1 cellular context compared by ENCODE assay signal in the genomic region with DNA sequence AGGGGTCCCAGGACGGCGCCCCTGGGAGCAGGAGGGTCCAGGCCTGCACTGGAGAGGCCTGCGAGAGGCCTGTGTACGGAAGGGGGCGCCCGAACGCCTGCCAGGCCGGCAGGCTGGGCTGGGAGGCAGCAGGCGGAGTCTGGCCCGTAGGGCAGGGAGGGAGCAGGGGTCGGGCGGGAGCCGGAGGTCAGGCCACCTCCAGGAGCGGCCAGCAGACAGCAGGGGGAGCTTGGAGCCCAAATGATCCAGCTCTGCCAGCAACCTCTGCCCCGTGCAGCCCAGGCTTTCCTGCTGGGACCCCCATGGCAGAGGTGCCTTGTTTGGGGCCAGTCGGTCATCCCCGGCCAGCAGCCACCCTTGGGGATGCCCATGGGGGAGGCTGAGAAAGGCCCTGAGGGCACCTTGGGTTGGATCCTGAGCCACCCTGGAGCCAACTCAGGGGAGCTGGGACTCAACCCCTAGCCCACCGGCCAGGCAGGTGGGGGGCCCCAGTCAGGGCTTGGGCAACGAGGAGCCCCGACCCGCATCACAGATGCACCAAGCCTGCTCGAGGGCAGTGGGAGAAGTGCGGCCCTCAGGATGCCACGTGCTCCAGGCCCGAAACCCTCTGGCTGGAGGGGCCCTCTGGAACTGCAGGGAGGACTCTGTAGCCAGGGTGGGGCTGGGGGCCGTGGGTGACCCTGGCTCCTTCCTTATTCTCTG.
TF ChIP-seq lines count a peak whose summit lies in the region.

No MANE protein-coding gene starts in this region.

TF ChIP-seq in HepG2, 621 proteins besides CTCF, POLR2A, EP300 and RAD21 (continued from another document and continues in another):
- TF ChIP-seq, protein P1, sequence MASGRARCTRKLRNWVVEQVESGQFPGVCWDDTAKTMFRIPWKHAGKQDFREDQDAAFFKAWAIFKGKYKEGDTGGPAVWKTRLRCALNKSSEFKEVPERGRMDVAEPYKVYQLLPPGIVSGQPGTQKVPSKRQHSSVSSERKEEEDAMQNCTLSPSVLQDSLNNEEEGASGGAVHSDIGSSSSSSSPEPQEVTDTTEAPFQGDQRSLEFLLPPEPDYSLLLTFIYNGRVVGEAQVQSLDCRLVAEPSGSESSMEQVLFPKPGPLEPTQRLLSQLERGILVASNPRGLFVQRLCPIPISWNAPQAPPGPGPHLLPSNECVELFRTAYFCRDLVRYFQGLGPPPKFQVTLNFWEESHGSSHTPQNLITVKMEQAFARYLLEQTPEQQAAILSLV (CRISPR knock-in tag; IDR thresholded peaks at IDR 0.05; ENCODE audit: borderline replicate concordance): no peak; the same call in 1 of the 2 replicates
- TF ChIP-seq ZFP82 (CRISPR knock-in tag; IDR thresholded peaks at IDR 0.05; ENCODE audit: borderline replicate concordance) (no peak), SP5 (CRISPR knock-in tag; IDR thresholded peaks at IDR 0.05; ENCODE audit: borderline replicate concordance, low read depth) (peak; percentile 33; the same call in 1 of the 2 replicates), ZKSCAN8 (CRISPR knock-in tag; IDR thresholded peaks at IDR 0.05; ENCODE audit: borderline replicate concordance) (no peak; the same call in 1 of the 2 replicates), ZNF468 (CRISPR knock-in tag; IDR thresholded peaks at IDR 0.05) (no peak), ZNF446 (CRISPR knock-in tag; IDR thresholded peaks at IDR 0.05) (no peak), PHF20 (CRISPR knock-in tag; IDR thresholded peaks at IDR 0.05) (no peak), ZNF432 (CRISPR knock-in tag; IDR thresholded peaks at IDR 0.05; ENCODE audit: borderline replicate concordance) (no peak), NR1H2 (CRISPR knock-in tag; IDR thresholded peaks at IDR 0.05; ENCODE audit: borderline replicate concordance, low read depth) (no peak), ZNF619 (CRISPR knock-in tag; IDR thresholded peaks at IDR 0.05) (no peak), HOXD1 (CRISPR knock-in tag; IDR thresholded peaks at IDR 0.05) (peak; percentile 60; the same call in 1 of the 2 replicates), SETDB1 (CRISPR knock-in tag; IDR thresholded peaks at IDR 0.05; ENCODE audit: borderline replicate concordance) (no peak), ZNF333 (CRISPR knock-in tag; IDR thresholded peaks at IDR 0.05; ENCODE audit: borderline replicate concordance) (no peak), MAF1 (CRISPR knock-in tag; IDR thresholded peaks at IDR 0.05; ENCODE audit: borderline replicate concordance) (no peak), STAT5B (CRISPR knock-in tag; IDR thresholded peaks at IDR 0.05) (no peak), MXD4 (CRISPR knock-in tag; IDR thresholded peaks at IDR 0.05) (no peak), KDM5B (CRISPR knock-in tag; IDR thresholded peaks at IDR 0.05; ENCODE audit: borderline replicate concordance) (peak; percentile 68), YEATS4 (CRISPR knock-in tag; IDR thresholded peaks at IDR 0.05; ENCODE audit: borderline replicate concordance) (peak; percentile 67; the same call in 1 of the 2 replicates), ZEB1 (IDR thresholded peaks at IDR 0.05; ENCODE audit: insufficient replicate concordance, low read depth) (no peak), ZSCAN31 (CRISPR knock-in tag; IDR thresholded peaks at IDR 0.05; ENCODE audit: low read depth) (no peak; the same call in 1 of the 2 replicates), CBX2 (IDR thresholded peaks at IDR 0.05; ENCODE audit: low read depth, low read length) (no peak), CBX2 (CRISPR knock-in tag; IDR thresholded peaks at IDR 0.05; ENCODE audit: low read depth) (no peak), ZNF335 (CRISPR knock-in tag; IDR thresholded peaks at IDR 0.05) (no peak), MIER2 (CRISPR knock-in tag; IDR thresholded peaks at IDR 0.05) (0 out of 2 replicates have a peak, but pooled peaks have one; percentile 29), TAF1 (CRISPR knock-in tag; IDR thresholded peaks at IDR 0.05) (no peak), PHF5A (CRISPR knock-in tag; IDR thresholded peaks at IDR 0.05; ENCODE audit: low read depth, unreplicated experiment) (no peak), ARNT2 (CRISPR knock-in tag; IDR thresholded peaks at IDR 0.05; ENCODE audit: low read depth) (no peak), ZNF383 (CRISPR knock-in tag; IDR thresholded peaks at IDR 0.05; ENCODE audit: borderline replicate concordance) (peak; percentile 47; the same call in 1 of the 2 replicates), NFKBIZ (CRISPR knock-in tag; IDR thresholded peaks at IDR 0.05) (no peak)
- TF ChIP-seq, protein P2, sequence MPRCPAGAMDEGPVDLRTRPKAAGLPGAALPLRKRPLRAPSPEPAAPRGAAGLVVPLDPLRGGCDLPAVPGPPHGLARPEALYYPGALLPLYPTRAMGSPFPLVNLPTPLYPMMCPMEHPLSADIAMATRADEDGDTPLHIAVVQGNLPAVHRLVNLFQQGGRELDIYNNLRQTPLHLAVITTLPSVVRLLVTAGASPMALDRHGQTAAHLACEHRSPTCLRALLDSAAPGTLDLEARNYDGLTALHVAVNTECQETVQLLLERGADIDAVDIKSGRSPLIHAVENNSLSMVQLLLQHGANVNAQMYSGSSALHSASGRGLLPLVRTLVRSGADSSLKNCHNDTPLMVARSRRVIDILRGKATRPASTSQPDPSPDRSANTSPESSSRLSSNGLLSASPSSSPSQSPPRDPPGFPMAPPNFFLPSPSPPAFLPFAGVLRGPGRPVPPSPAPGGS (CRISPR knock-in tag; IDR thresholded peaks at IDR 0.05): peak; percentile 90; the same call in 1 of the 2 replicates
- TF ChIP-seq, protein P3, sequence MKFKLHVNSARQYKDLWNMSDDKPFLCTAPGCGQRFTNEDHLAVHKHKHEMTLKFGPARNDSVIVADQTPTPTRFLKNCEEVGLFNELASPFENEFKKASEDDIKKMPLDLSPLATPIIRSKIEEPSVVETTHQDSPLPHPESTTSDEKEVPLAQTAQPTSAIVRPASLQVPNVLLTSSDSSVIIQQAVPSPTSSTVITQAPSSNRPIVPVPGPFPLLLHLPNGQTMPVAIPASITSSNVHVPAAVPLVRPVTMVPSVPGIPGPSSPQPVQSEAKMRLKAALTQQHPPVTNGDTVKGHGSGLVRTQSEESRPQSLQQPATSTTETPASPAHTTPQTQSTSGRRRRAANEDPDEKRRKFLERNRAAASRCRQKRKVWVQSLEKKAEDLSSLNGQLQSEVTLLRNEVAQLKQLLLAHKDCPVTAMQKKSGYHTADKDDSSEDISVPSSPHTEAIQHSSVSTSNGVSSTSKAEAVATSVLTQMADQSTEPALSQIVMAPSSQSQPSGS (CRISPR knock-in tag; IDR thresholded peaks at IDR 0.05): no peak; the same call in 1 of the 2 replicates
- TF ChIP-seq, protein P4, sequence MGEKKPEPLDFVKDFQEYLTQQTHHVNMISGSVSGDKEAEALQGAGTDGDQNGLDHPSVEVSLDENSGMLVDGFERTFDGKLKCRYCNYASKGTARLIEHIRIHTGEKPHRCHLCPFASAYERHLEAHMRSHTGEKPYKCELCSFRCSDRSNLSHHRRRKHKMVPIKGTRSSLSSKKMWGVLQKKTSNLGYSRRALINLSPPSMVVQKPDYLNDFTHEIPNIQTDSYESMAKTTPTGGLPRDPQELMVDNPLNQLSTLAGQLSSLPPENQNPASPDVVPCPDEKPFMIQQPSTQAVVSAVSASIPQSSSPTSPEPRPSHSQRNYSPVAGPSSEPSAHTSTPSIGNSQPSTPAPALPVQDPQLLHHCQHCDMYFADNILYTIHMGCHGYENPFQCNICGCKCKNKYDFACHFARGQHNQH (CRISPR knock-in tag; IDR thresholded peaks at IDR 0.05): peak; percentile 61
- TF ChIP-seq, protein P5, sequence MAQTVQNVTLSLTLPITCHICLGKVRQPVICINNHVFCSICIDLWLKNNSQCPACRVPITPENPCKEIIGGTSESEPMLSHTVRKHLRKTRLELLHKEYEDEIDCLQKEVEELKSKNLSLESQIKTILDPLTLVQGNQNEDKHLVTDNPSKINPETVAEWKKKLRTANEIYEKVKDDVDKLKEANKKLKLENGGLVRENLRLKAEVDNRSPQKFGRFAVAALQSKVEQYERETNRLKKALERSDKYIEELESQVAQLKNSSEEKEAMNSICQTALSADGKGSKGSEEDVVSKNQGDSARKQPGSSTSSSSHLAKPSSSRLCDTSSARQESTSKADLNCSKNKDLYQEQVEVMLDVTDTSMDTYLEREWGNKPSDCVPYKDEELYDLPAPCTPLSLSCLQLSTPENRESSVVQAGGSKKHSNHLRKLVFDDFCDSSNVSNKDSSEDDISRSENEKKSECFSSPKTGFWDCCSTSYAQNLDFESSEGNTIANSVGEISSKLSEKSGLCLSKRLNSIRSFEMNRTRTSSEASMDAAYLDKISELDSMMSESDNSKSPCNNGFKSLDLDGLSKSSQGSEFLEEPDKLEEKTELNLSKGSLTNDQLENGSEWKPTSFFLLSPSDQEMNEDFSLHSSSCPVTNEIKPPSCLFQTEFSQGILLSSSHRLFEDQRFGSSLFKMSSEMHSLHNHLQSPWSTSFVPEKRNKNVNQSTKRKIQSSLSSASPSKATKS (CRISPR knock-in tag; IDR thresholded peaks at IDR 0.05): no peak
- TF ChIP-seq, protein P6, sequence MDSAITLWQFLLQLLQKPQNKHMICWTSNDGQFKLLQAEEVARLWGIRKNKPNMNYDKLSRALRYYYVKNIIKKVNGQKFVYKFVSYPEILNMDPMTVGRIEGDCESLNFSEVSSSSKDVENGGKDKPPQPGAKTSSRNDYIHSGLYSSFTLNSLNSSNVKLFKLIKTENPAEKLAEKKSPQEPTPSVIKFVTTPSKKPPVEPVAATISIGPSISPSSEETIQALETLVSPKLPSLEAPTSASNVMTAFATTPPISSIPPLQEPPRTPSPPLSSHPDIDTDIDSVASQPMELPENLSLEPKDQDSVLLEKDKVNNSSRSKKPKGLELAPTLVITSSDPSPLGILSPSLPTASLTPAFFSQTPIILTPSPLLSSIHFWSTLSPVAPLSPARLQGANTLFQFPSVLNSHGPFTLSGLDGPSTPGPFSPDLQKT (CRISPR knock-in tag; IDR thresholded peaks at IDR 0.05; ENCODE audit: borderline replicate concordance): no peak
- TF ChIP-seq, protein P7, sequence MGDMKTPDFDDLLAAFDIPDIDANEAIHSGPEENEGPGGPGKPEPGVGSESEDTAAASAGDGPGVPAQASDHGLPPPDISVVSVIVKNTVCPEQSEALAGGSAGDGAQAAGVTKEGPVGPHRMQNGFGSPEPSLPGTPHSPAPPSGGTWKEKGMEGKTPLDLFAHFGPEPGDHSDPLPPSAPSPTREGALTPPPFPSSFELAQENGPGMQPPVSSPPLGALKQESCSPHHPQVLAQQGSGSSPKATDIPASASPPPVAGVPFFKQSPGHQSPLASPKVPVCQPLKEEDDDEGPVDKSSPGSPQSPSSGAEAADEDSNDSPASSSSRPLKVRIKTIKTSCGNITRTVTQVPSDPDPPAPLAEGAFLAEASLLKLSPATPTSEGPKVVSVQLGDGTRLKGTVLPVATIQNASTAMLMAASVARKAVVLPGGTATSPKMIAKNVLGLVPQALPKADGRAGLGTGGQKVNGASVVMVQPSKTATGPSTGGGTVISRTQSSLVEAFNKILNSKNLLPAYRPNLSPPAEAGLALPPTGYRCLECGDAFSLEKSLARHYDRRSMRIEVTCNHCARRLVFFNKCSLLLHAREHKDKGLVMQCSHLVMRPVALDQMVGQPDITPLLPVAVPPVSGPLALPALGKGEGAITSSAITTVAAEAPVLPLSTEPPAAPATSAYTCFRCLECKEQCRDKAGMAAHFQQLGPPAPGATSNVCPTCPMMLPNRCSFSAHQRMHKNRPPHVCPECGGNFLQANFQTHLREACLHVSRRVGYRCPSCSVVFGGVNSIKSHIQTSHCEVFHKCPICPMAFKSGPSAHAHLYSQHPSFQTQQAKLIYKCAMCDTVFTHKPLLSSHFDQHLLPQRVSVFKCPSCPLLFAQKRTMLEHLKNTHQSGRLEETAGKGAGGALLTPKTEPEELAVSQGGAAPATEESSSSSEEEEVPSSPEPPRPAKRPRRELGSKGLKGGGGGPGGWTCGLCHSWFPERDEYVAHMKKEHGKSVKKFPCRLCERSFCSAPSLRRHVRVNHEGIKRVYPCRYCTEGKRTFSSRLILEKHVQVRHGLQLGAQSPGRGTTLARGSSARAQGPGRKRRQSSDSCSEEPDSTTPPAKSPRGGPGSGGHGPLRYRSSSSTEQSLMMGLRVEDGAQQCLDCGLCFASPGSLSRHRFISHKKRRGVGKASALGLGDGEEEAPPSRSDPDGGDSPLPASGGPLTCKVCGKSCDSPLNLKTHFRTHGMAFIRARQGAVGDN (CRISPR knock-in tag; IDR thresholded peaks at IDR 0.05): peak; percentile 94
- TF ChIP-seq, protein P8, sequence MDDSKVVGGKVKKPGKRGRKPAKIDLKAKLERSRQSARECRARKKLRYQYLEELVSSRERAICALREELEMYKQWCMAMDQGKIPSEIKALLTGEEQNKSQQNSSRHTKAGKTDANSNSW (CRISPR knock-in tag; IDR thresholded peaks at IDR 0.05; ENCODE audit: borderline replicate concordance): no peak
- TF ChIP-seq, protein P9, sequence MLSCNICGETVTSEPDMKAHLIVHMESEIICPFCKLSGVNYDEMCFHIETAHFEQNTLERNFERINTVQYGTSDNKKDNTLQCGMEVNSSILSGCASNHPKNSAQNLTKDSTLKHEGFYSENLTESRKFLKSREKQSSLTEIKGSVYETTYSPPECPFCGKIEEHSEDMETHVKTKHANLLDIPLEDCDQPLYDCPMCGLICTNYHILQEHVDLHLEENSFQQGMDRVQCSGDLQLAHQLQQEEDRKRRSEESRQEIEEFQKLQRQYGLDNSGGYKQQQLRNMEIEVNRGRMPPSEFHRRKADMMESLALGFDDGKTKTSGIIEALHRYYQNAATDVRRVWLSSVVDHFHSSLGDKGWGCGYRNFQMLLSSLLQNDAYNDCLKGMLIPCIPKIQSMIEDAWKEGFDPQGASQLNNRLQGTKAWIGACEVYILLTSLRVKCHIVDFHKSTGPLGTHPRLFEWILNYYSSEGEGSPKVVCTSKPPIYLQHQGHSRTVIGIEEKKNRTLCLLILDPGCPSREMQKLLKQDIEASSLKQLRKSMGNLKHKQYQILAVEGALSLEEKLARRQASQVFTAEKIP (CRISPR knock-in tag; IDR thresholded peaks at IDR 0.05; ENCODE audit: borderline replicate concordance): no peak
- TF ChIP-seq, protein P10, sequence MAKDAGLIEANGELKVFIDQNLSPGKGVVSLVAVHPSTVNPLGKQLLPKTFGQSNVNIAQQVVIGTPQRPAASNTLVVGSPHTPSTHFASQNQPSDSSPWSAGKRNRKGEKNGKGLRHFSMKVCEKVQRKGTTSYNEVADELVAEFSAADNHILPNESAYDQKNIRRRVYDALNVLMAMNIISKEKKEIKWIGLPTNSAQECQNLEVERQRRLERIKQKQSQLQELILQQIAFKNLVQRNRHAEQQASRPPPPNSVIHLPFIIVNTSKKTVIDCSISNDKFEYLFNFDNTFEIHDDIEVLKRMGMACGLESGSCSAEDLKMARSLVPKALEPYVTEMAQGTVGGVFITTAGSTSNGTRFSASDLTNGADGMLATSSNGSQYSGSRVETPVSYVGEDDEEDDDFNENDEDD (CRISPR knock-in tag; IDR thresholded peaks at IDR 0.05; ENCODE audit: borderline replicate concordance): peak; percentile 45; the same call in 1 of the 2 replicates
